In genomic region chr10:71685554-71686202, GRCh38 we compare ENCODE assay signal across 22 cellular contexts. TPM values are rescaled to one million over a fixed set of nuclear protein-coding genes. Genes with fewer than 3 reads are reported as not detected.
A peak's percentile ranks its signal among the peaks of the same experiment; 100 is the strongest.
DNase-seq lines count a peak whose midpoint lies in the region; ATAC-seq, FAIRE-seq and TF ChIP-seq lines count a peak whose summit lies in the region.
"Had no signal": no experiment of that assay in that cellular context is flagged by ENCODE, and none has a peak within 500 bp of the region (broad histone marks: within the 10 kb centered on the region; RNA-seq: fewer than 3 reads in every experiment).

No MANE protein-coding gene starts in this region.

- H3K4me3 ChIP-seq in neural progenitor cell, result no peak overlapping the region
- H3K4me3 ChIP-seq in pancreas, result no peak overlapping the region
- no peak overlapping the region for H3K4me3 ChIP-seq in effector memory CD4-positive, alpha-beta T cell (ENCODE audit: insufficient read depth, low read depth, low read length, poor library complexity, severe bottlenecking)
- H3K4me3 ChIP-seq: BLaER1 treated with 17β-estradiol and CSF1 and Interleukin-3, amounts not matched to agents 10 nM and 100 nM; GM12878; SJSA1 had no signal

- no peaks in the 10 kb centered on the region for H4K20me1 ChIP-seq in neural progenitor cell (ENCODE audit: low read depth)
- H4K20me1 ChIP-seq: BLaER1 treated with 17β-estradiol and CSF1 and Interleukin-3, amounts not matched to agents 10 nM and 100 nM had no signal

- H3K4me1 Mint-ChIP-seq in brain, result peaks cover 45% of the 10 kb centered on the region
- peaks cover 36% of the 10 kb centered on the region for H3K4me1 Mint-ChIP-seq in neural progenitor cell

- H3K4me3 Mint-ChIP-seq in brain, result peak overlapping the region in 1 of 5 experiments; percentile 33
- peak overlapping the region; percentile 58 for H3K4me3 Mint-ChIP-seq in neural progenitor cell

- DNase-seq in DMS153 (lab: John Stamatoyannopoulos, UW) (peak; percentile 21), DMS153 treated with DMSO at 0.1 percent for 48 hours (lab: John Stamatoyannopoulos, UW; ENCODE audit: unreplicated experiment) (no peak), NCI-H82 (lab: John Stamatoyannopoulos, UW) (peak; percentile 19), NCI-H82 treated with DMSO at 0.1 percent for 48 hours (lab: John Stamatoyannopoulos, UW; ENCODE audit: unreplicated experiment) (no peak), neural progenitor cell (ENCODE audit: low spot score) (peak; percentile 25), pancreas (no peak)
- DNase-seq in effector memory CD4-positive, alpha-beta T cell, result no peak
- DNase-seq: DMS 273 treated with DMSO at 0.1 percent for 48 hours; H7; KBM-7; NCI-H1092; NCI-H2029; NCI-H446 treated with DMSO at 0.1 percent for 48 hours; NK-92 treated with Interleukin-12 subunit alpha and Interleukin-12 subunit beta, amount 100 ng/mL, for 24 hours; OCI-M1; RPMI8226 had no signal

- intact Hi-C loops in pancreas (cut with DNase I), result no loop called here

- H3K36me3 ChIP-seq in neural progenitor cell (no peaks in the 10 kb centered on the region), pancreas (no peaks in the 10 kb centered on the region)
- H3K36me3 ChIP-seq in effector memory CD4-positive, alpha-beta T cell (ENCODE audit: control insufficient read depth, insufficient read depth, low read length), result no peaks in the 10 kb centered on the region
- H3K36me3 ChIP-seq: BLaER1 treated with 17β-estradiol and CSF1 and Interleukin-3, amounts not matched to agents 10 nM and 100 nM; SJSA1 had no signal

- H3K27me3 Mint-ChIP-seq in brain, result peaks cover 3% of the 10 kb centered on the region
- H3K27me3 Mint-ChIP-seq in neural progenitor cell (ENCODE audit: insufficient read depth, low read depth), result peaks cover 13% of the 10 kb centered on the region

- TF ChIP-seq CTCF in brain (conservative IDR thresholded peaks at IDR 0.05) (no peak), neural progenitor cell (IDR thresholded peaks at IDR 0.05) (no peak), pancreas (IDR thresholded peaks at IDR 0.05) (no peak)

- H3K27ac Mint-ChIP-seq in brain (peak overlapping the region in 4 of 5 experiments; percentile 32 to 92 (median 76)), neural progenitor cell (peak overlapping the region; percentile 79)

- WGBS in pancreas, 2 donors, result 78 to 81% methylated on average over 13 of the region's 13 CpGs

- H3K4me1 ChIP-seq in neural progenitor cell (peaks cover 19% of the 10 kb centered on the region), pancreas (no peaks in the 10 kb centered on the region)
- H3K4me1 ChIP-seq in effector memory CD4-positive, alpha-beta T cell (ENCODE audit: control insufficient read depth, insufficient read depth, low read length, poor library complexity, severe bottlenecking), result no peaks in the 10 kb centered on the region
- H3K4me1 ChIP-seq: SJSA1 had no signal

- peaks cover 4% of the 10 kb centered on the region for H3F3A ChIP-seq in neural progenitor cell (ENCODE audit: low read depth)

- no peak overlapping the region for H3K27ac ChIP-seq in neural progenitor cell
- H3K27ac ChIP-seq in pancreas, result no peak overlapping the region
- no peak overlapping the region for H3K27ac ChIP-seq in effector memory CD4-positive, alpha-beta T cell (ENCODE audit: insufficient read depth, low read length, poor library complexity, severe bottlenecking)
- H3K27ac ChIP-seq: 22Rv1; BLaER1 treated with 17β-estradiol and CSF1 and Interleukin-3, amounts not matched to agents 10 nM and 100 nM; SJSA1 had no signal

- H3K9ac ChIP-seq in neural progenitor cell, result no peak overlapping the region
- H3K9ac ChIP-seq: BLaER1 treated with 17β-estradiol and CSF1 and Interleukin-3, amounts not matched to agents 10 nM and 100 nM had no signal

- H3K36me3 Mint-ChIP-seq in brain (peaks cover 5% of the 10 kb centered on the region), neural progenitor cell (peaks cover 3% of the 10 kb centered on the region)

- H3K27me3 ChIP-seq in neural progenitor cell (no peaks in the 10 kb centered on the region), pancreas (no peaks in the 10 kb centered on the region)
- H3K27me3 ChIP-seq in effector memory CD4-positive, alpha-beta T cell (replicated peaks; ENCODE audit: control insufficient read depth, insufficient read depth, low read length, poor library complexity, severe bottlenecking), result no peaks in the 10 kb centered on the region
- H3K27me3 ChIP-seq: BLaER1 treated with 17β-estradiol and CSF1 and Interleukin-3, amounts not matched to agents 10 nM and 100 nM; SJSA1 had no signal

- H3K9me3 ChIP-seq in neural progenitor cell (ENCODE audit: low read depth) (no peaks in the 10 kb centered on the region), pancreas (no peaks in the 10 kb centered on the region)
- H3K9me3 ChIP-seq in effector memory CD4-positive, alpha-beta T cell (ENCODE audit: control insufficient read depth, low read length), result no peaks in the 10 kb centered on the region
- H3K9me3 ChIP-seq: BLaER1 treated with 17β-estradiol and CSF1 and Interleukin-3, amounts not matched to agents 10 nM and 100 nM; SJSA1 had no signal

- ATAC-seq in pancreas, result no peak
- ATAC-seq: GM12878 had no signal

- no peak overlapping the region for H2AFZ ChIP-seq in neural progenitor cell (replicated peaks)

- H3K79me2 ChIP-seq in neural progenitor cell (ENCODE audit: low read depth), result no peaks in the 10 kb centered on the region

- no peak for FAIRE-seq in pancreas (lab: Jason Lieb, UNC)
- FAIRE-seq: GM12878, GM18507 had no signal

- H3K9me3 Mint-ChIP-seq in brain, result peaks cover 3 to 10% (median 4%) of the 10 kb centered on the region in 5 experiments
- H3K9me3 Mint-ChIP-seq in neural progenitor cell, result peaks cover 4% of the 10 kb centered on the region

- H3K4me2 ChIP-seq in neural progenitor cell, result peak overlapping the region; percentile 61

RNA-seq across cellular contexts. Expression of gene C10orf105, which starts 33.9 kb away (rescaled TPM):
- polyA plus RNA-seq in brain (ENCODE audit: insufficient read depth, low read depth, low replicate concordance) (3.3 TPM), pancreas (under 1 TPM; 0.08 to 0.14 TPM)
- total RNA-seq in neural progenitor cell (ENCODE audit: low replicate concordance) (0.39 and 1.5 TPM in 2 replicates), pancreas (under 1 TPM in 1 of 6 donors, not detected in 5; 0.06 TPM)
- total RNA-seq: SJSA1 had no signal

Comparison
In these comparisons a context has a peak if more than half of its experiments do, and no peak if none do; other contexts are left out.
1. DNase-seq: peak in DMS153 (single experiment), NCI-H82 (single experiment) and neural progenitor cell (single experiment); none in DMS153 treated with DMSO at 0.1 percent for 48 hours (single experiment), NCI-H82 treated with DMSO at 0.1 percent for 48 hours (single experiment), pancreas (0 of 6) and effector memory CD4-positive, alpha-beta T cell (0 of 3).